ENCODE assay signal across 19 cellular contexts in the genomic region with DNA sequence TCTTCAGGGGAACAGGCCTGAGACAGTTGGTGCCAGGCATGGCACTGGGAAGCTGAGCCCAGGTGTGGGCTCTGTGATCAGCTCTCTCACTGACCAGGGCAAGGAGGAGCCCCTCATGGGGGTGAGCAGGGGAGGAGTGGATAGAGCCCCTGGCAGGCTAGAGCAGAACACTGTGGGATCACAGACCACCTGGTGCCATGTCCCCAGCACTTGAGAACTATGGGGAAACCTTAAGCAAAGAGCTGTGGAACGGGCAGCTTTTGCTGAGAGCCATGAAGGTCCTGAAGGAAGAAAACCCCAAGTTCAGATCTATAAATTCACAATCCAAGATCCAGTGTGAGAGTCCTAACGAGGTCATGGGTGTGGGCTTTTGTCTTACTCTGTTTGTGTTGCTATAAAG. TPM values are rescaled to one million over a fixed set of nuclear protein-coding genes. Genes with fewer than 3 reads are reported as not detected.
A peak's percentile ranks its signal among the peaks of the same experiment; 100 is the strongest.
DNase-seq lines count a peak whose midpoint lies in the region; ATAC-seq, FAIRE-seq and TF ChIP-seq lines count a peak whose summit lies in the region.
"Had no signal": no experiment of that assay in that cellular context is flagged by ENCODE, and none has a peak within 500 bp of the region (broad histone marks: within the 10 kb centered on the region; RNA-seq: fewer than 3 reads in every experiment).

No MANE protein-coding gene starts in this region.

- H3K9me3 Mint-ChIP-seq in neural progenitor cell = peaks cover 8% of the 10 kb centered on the region

- intact Hi-C loops in sigmoid colon (cut with DNase I) = no loop called here

- H3K27ac Mint-ChIP-seq in neural progenitor cell (peak overlapping the region; percentile 88), T-helper 17 cell (no peak overlapping the region)

- no peaks in the 10 kb centered on the region for H3K36me3 ChIP-seq in neural progenitor cell
- no peaks in the 10 kb centered on the region for H3K36me3 ChIP-seq in sigmoid colon
- H3K36me3 ChIP-seq: BE2C had no signal

- H3K27ac ChIP-seq in neural progenitor cell (no peak overlapping the region), sigmoid colon (no peak overlapping the region)
- H3K27ac ChIP-seq: C4-2B, GM23248 had no signal

- no peaks in the 10 kb centered on the region for H3K79me2 ChIP-seq in neural progenitor cell (ENCODE audit: low read depth)

- H3K9ac ChIP-seq in neural progenitor cell = no peak overlapping the region
- H3K9ac ChIP-seq: GM23248 had no signal

- H3K4me2 ChIP-seq in neural progenitor cell = no peak overlapping the region

- no peak for TF ChIP-seq EP300 in sigmoid colon (IDR thresholded peaks at IDR 0.05)

- H3K4me3 Mint-ChIP-seq in neural progenitor cell (peak overlapping the region; percentile 9), T-helper 17 cell (no peak overlapping the region)
- H3K4me3 Mint-ChIP-seq: CD4-positive, alpha-beta memory T cell had no signal

- TF ChIP-seq CTCF in GM13976 (IDR thresholded peaks at IDR 0.05; ENCODE audit: borderline replicate concordance, control extremely low read depth, extremely low read depth, insufficient read depth, missing control alignments) (no peak), neural progenitor cell (IDR thresholded peaks at IDR 0.05) (no peak), sigmoid colon (IDR thresholded peaks at IDR 0.05) (no peak)

- H3F3A ChIP-seq in neural progenitor cell (ENCODE audit: low read depth) = no peaks in the 10 kb centered on the region

- H3K4me1 Mint-ChIP-seq in neural progenitor cell = peaks cover 25% of the 10 kb centered on the region
- H3K4me1 Mint-ChIP-seq in T-helper 17 cell = peaks cover 17% of the 10 kb centered on the region

- 53 to 64% methylated on average over 2 of the region's 2 CpGs for WGBS in sigmoid colon, 2 donors

- H3K4me3 ChIP-seq in neural progenitor cell = no peak overlapping the region
- H3K4me3 ChIP-seq in sigmoid colon = no peak overlapping the region
- H3K4me3 ChIP-seq: GM23248 had no signal

- no peaks in the 10 kb centered on the region for H4K20me1 ChIP-seq in neural progenitor cell (ENCODE audit: low read depth)

- in situ Hi-C loops in GM13976 (cut with MboI; ENCODE audit: low sequenced_read_pairs, unreplicated experiment) = no loop called here

- DNase-seq in AG20443 (ENCODE audit: low spot score) = peak; percentile 9
- peak; percentile 18 for DNase-seq in GM13976 (ENCODE audit: low spot score)
- no peak for DNase-seq in neural progenitor cell (ENCODE audit: low spot score)
- peak; percentile 26 for DNase-seq in sigmoid colon
- no peak for DNase-seq in medulla oblongata (ENCODE audit: extremely low spot score)
- DNase-seq in T-helper 17 cell = no peak
- no peak for DNase-seq in RCC 7860 (ENCODE audit: low spot score)
- DNase-seq: BE2C; CD4-positive, alpha-beta memory T cell; COR-L47; DND-41; GDM1; GM23248 had no signal

- H3K9me3 ChIP-seq in neural progenitor cell (ENCODE audit: low read depth) = no peaks in the 10 kb centered on the region
- H3K9me3 ChIP-seq in sigmoid colon = no peaks in the 10 kb centered on the region
- no peaks in the 10 kb centered on the region for H3K9me3 ChIP-seq in T-helper 17 cell (ENCODE audit: control insufficient read depth, low read length, poor library complexity, severe bottlenecking)
- H3K9me3 ChIP-seq: BE2C had no signal

- FAIRE-seq in RCC 7860 (lab: Jason Lieb, UNC) = no peak
- FAIRE-seq: A204.1, GM12892, H54, HepG2, HTR-8/SVneo had no signal

- ATAC-seq in T-helper 17 cell = no peak
- ATAC-seq: HepG2 had no signal

- H3K27me3 ChIP-seq in neural progenitor cell (peaks cover 4% of the 10 kb centered on the region), sigmoid colon (no peaks in the 10 kb centered on the region)
- H3K27me3 ChIP-seq: BE2C had no signal

- peaks cover 9% of the 10 kb centered on the region for H3K27me3 Mint-ChIP-seq in neural progenitor cell (ENCODE audit: insufficient read depth, low read depth)
- peaks cover 12% of the 10 kb centered on the region for H3K27me3 Mint-ChIP-seq in T-helper 17 cell

- peaks cover 15% of the 10 kb centered on the region for H3K4me1 ChIP-seq in neural progenitor cell
- no peaks in the 10 kb centered on the region for H3K4me1 ChIP-seq in sigmoid colon
- H3K4me1 ChIP-seq: BE2C had no signal

- no peak overlapping the region for H2AFZ ChIP-seq in neural progenitor cell (replicated peaks)
- H2AFZ ChIP-seq: GM23248 had no signal

- H3K36me3 Mint-ChIP-seq in neural progenitor cell (no peaks in the 10 kb centered on the region), T-helper 17 cell (ENCODE audit: low read depth) (peaks cover 2% of the 10 kb centered on the region)

- TF ChIP-seq POLR2A in sigmoid colon (IDR thresholded peaks at IDR 0.05) = no peak

RNA-seq across cellular contexts. Expression of a gene that starts 46.6 kb away (rescaled TPM):
- total RNA-seq in neural progenitor cell (ENCODE audit: low replicate concordance) (2.0 and 6.2 TPM in 2 replicates), sigmoid colon (not detected), T-helper 17 cell (not detected)
- polyA plus RNA-seq in sigmoid colon = under 1 TPM in 1 of 3 donors, not detected in 2; 0.17 TPM
- total RNA-seq: CD4-positive, alpha-beta memory T cell; GM23248; HepG2 had no signal
- polyA plus RNA-seq: CD4-positive, alpha-beta memory T cell; GM23248 had no signal

RNA-seq across cellular contexts. Expression of a gene that starts 52.2 kb away (rescaled TPM):
- total RNA-seq in neural progenitor cell (ENCODE audit: low replicate concordance) = 2.2 TPM in 1 of 2 replicates, not detected in the other
- total RNA-seq in sigmoid colon = under 1 TPM in 2 of 4 donors, not detected in 2; 0.28 to 0.33 TPM
- polyA plus RNA-seq in sigmoid colon = 1 to 10 TPM; 1.2 to 4.8 (median 1.4) TPM
- under 1 TPM in 1 of 2 donors, not detected in 1; 0.18 TPM for total RNA-seq in T-helper 17 cell
- total RNA-seq: GM23248 had no signal
- polyA plus RNA-seq: GM23248, HepG2 had no signal

RNA-seq across cellular contexts. Expression of a gene that starts 57.2 kb away (rescaled TPM):
- not detected in 2 replicates for total RNA-seq in neural progenitor cell (ENCODE audit: low replicate concordance)
- not detected for total RNA-seq in sigmoid colon
- 10 to 100 TPM in 1 of 3 donors, under 1 TPM in 1, not detected in 1; 0.73 to 51.7 TPM for polyA plus RNA-seq in sigmoid colon
- not detected for total RNA-seq in T-helper 17 cell
- total RNA-seq: CD4-positive, alpha-beta memory T cell; GM23248; HepG2 had no signal
- polyA plus RNA-seq: CD4-positive, alpha-beta memory T cell; GM23248; HepG2 had no signal

Comparison
In these comparisons a context has a peak if more than half of its experiments do, and no peak if none do; other contexts are left out.
1. DNase-seq: peak in AG20443 (single experiment), GM13976 (single experiment) and sigmoid colon (single experiment); none in neural progenitor cell (single experiment), medulla oblongata (single experiment), T-helper 17 cell (0 of 3) and RCC 7860 (single experiment).